Comparison of ENCODE assay signal across 11 cellular contexts in genomic region chr10:48493083-48493871, GRCh38.
DNase-seq lines count a peak whose midpoint lies in the region; ATAC-seq lines count a peak whose summit lies in the region.
"Had no signal": no experiment of that assay in that cellular context is flagged by ENCODE, and none has a peak within 500 bp of the region (broad histone marks: within the 10 kb centered on the region; RNA-seq: fewer than 3 reads in every experiment).

No MANE protein-coding gene starts in this region.

- H4K91ac ChIP-seq in neuronal stem cell (ENCODE audit: low read depth, low read length, poor library complexity), result no peak overlapping the region

- H3K36me3 Mint-ChIP-seq in activated T-helper 2 cell treated with anti-CD3 and anti-CD28 coated beads, Interferon-gamma antibody, Interleukin-2, Interleukin-4, amounts not matched to agents 10 μg/mL and 5 μg/mL and 100 μg/mL, durations not matched to agents 14 hours and 24 hours and 36 hours (ENCODE audit: low read depth), result no peaks in the 10 kb centered on the region
- H3K36me3 Mint-ChIP-seq in activated T-helper 17 cell treated with anti-CD3 and anti-CD28 coated beads, Interleukin-2, amount 50 U/mL, for 72 hours (ENCODE audit: low read depth), result no peaks in the 10 kb centered on the region

- H3K27ac ChIP-seq in neuronal stem cell (replicated peaks; ENCODE audit: low read length), result no peak overlapping the region
- H3K27ac ChIP-seq: body of pancreas had no signal

- no peak overlapping the region for H3K4me2 ChIP-seq in neuronal stem cell (ENCODE audit: insufficient read depth, low read length, poor library complexity, severe bottlenecking)

- H3K4me3 ChIP-seq in neuronal stem cell (ENCODE audit: low read length in 2 of 2), result no peak overlapping the region
- H3K4me3 ChIP-seq: body of pancreas, mucosa of descending colon had no signal

- WGBS in neuronal stem cell (ENCODE audit: extremely low coverage in 2 of 2, insufficient read length in 2 of 2, insufficient replicate concordance in 1 of 2), 2 donors, result no CpG with 5 or more reads among the region's 16 CpGs

- H3K23ac ChIP-seq in neuronal stem cell (ENCODE audit: low read depth, low read length, poor library complexity), result peak overlapping the region; percentile 82

- no peaks in the 10 kb centered on the region for H3K9me3 ChIP-seq in neuronal stem cell (replicated peaks in 1 of 2; ENCODE audit: control insufficient read depth in 2 of 2, insufficient read depth in 1 of 2, low read depth in 1 of 2, low read length in 2 of 2)
- H3K9me3 ChIP-seq: body of pancreas, mucosa of descending colon had no signal

- H3K36me3 ChIP-seq in neuronal stem cell (replicated peaks in 1 of 2; ENCODE audit: control insufficient read depth in 2 of 2, insufficient read depth in 2 of 2, low read length in 2 of 2), result no peaks in the 10 kb centered on the region

- H3K14ac ChIP-seq in neuronal stem cell (ENCODE audit: low read length), result peak overlapping the region; percentile 10

- no peak overlapping the region for H3K4ac ChIP-seq in neuronal stem cell (ENCODE audit: low read length)

- no peak overlapping the region for H2BK120ac ChIP-seq in neuronal stem cell (ENCODE audit: low read depth, low read length)

- peaks cover 0 to 15% (median 0%) of the 10 kb centered on the region in 3 experiments for H3K27me3 ChIP-seq in neuronal stem cell (ENCODE audit: control insufficient read depth in 3 of 3, insufficient read depth in 3 of 3, low read depth in 1 of 3, low read length in 3 of 3)
- H3K27me3 ChIP-seq: body of pancreas had no signal

- no peaks in the 10 kb centered on the region for H3K4me1 ChIP-seq in neuronal stem cell (ENCODE audit: control insufficient read depth in 2 of 2, insufficient read depth in 1 of 2, low read depth in 1 of 2, low read length in 2 of 2)
- H3K4me1 ChIP-seq: body of pancreas had no signal

- no peak overlapping the region for H3K4me3 Mint-ChIP-seq in activated T-helper 2 cell treated with anti-CD3 and anti-CD28 coated beads, Interferon-gamma antibody, Interleukin-2, Interleukin-4, amounts not matched to agents 10 μg/mL and 5 μg/mL and 100 μg/mL, durations not matched to agents 14 hours and 24 hours and 36 hours (ENCODE audit: low read depth)
- H3K4me3 Mint-ChIP-seq in activated T-helper 17 cell treated with anti-CD3 and anti-CD28 coated beads, Interleukin-2, amount 50 U/mL, for 72 hours, result no peak overlapping the region
- H3K4me3 Mint-ChIP-seq: activated CD4-positive, alpha-beta T cell treated with anti-CD3 and anti-CD28 coated beads, Interleukin-2, amount 10 ng/mL, durations not matched to agents 7 days and 5 days had no signal

- intact Hi-C loops in activated T-helper 2 cell treated with anti-CD3 and anti-CD28 coated beads, Interferon-gamma antibody, Interleukin-2, Interleukin-4, amounts not matched to agents 10 μg/mL and 5 μg/mL and 100 μg/mL, durations not matched to agents 14 hours and 24 hours and 36 hours (cut with micrococcal nuclease), result no loop called here

- H2AFZ ChIP-seq in neuronal stem cell (ENCODE audit: low read length), result no peak overlapping the region

- no peak overlapping the region for H3K27ac Mint-ChIP-seq in activated T-helper 2 cell treated with anti-CD3 and anti-CD28 coated beads, Interferon-gamma antibody, Interleukin-2, Interleukin-4, amounts not matched to agents 10 μg/mL and 5 μg/mL and 100 μg/mL, durations not matched to agents 14 hours and 24 hours and 36 hours
- no peak overlapping the region for H3K27ac Mint-ChIP-seq in activated T-helper 17 cell treated with anti-CD3 and anti-CD28 coated beads, Interleukin-2, amount 50 U/mL, for 72 hours

- H3K18ac ChIP-seq in neuronal stem cell (ENCODE audit: low read length), result peak overlapping the region; percentile 22

- H2BK5ac ChIP-seq in neuronal stem cell (ENCODE audit: low read length), result no peak overlapping the region

- H2BK12ac ChIP-seq in neuronal stem cell (ENCODE audit: low read length), result no peak overlapping the region

- no peaks in the 10 kb centered on the region for H3K9me3 Mint-ChIP-seq in activated T-helper 2 cell treated with anti-CD3 and anti-CD28 coated beads, Interferon-gamma antibody, Interleukin-2, Interleukin-4, amounts not matched to agents 10 μg/mL and 5 μg/mL and 100 μg/mL, durations not matched to agents 14 hours and 24 hours and 36 hours
- H3K9me3 Mint-ChIP-seq in activated T-helper 17 cell treated with anti-CD3 and anti-CD28 coated beads, Interleukin-2, amount 50 U/mL, for 72 hours, result no peaks in the 10 kb centered on the region
- H3K9me3 Mint-ChIP-seq: activated CD4-positive, alpha-beta T cell treated with anti-CD3 and anti-CD28 coated beads, Interleukin-2, amount 10 ng/mL, durations not matched to agents 7 days and 5 days had no signal

- H2AK5ac ChIP-seq in neuronal stem cell (ENCODE audit: low read depth, low read length), result peak overlapping the region; percentile 31

- DNase-seq in NCI-H1105 treated with DMSO at 0.1 percent for 48 hours (lab: John Stamatoyannopoulos, UW) (peak; percentile 36), neuronal stem cell (ENCODE audit: low spot score) (no peak), NCI-H1930 (lab: John Stamatoyannopoulos, UW) (no peak), SHP77 treated with DMSO at 0.1 percent for 48 hours (lab: John Stamatoyannopoulos, UW) (no peak)
- DNase-seq in activated T-helper 2 cell treated with anti-CD3 and anti-CD28 coated beads, Interferon-gamma antibody, Interleukin-2, Interleukin-4, amounts not matched to agents 10 μg/mL and 5 μg/mL and 100 μg/mL, durations not matched to agents 14 hours and 24 hours and 36 hours (ENCODE audit: low spot score), result peak; percentile 4
- DNase-seq: mucosa of descending colon; NK-92 treated with Interleukin-12 subunit alpha and Interleukin-12 subunit beta, amount 100 ng/mL, for 24 hours had no signal

- peak; percentile 61 for ATAC-seq in GM21367 (IDR thresholded peaks at IDR 0.05; ENCODE audit: unreplicated experiment)
- no peak for ATAC-seq in activated T-helper 17 cell treated with anti-CD3 and anti-CD28 coated beads, Interleukin-2, amount 50 U/mL, for 72 hours (replicated peaks)
- ATAC-seq: body of pancreas, mucosa of descending colon had no signal

- H3K9ac ChIP-seq in neuronal stem cell (ENCODE audit: low read depth, low read length, poor library complexity), result peak overlapping the region; percentile 30

- H3K79me1 ChIP-seq in neuronal stem cell (ENCODE audit: low read depth, low read length), result no peaks in the 10 kb centered on the region

- no peak overlapping the region for H4K8ac ChIP-seq in neuronal stem cell (ENCODE audit: low read depth, low read length)

- H3K27me3 Mint-ChIP-seq in activated T-helper 2 cell treated with anti-CD3 and anti-CD28 coated beads, Interferon-gamma antibody, Interleukin-2, Interleukin-4, amounts not matched to agents 10 μg/mL and 5 μg/mL and 100 μg/mL, durations not matched to agents 14 hours and 24 hours and 36 hours (ENCODE audit: low read depth), result peaks cover 16% of the 10 kb centered on the region
- peaks cover 34% of the 10 kb centered on the region for H3K27me3 Mint-ChIP-seq in activated T-helper 17 cell treated with anti-CD3 and anti-CD28 coated beads, Interleukin-2, amount 50 U/mL, for 72 hours

- no peak overlapping the region for H2BK15ac ChIP-seq in neuronal stem cell (ENCODE audit: low read length)

- peaks cover 9% of the 10 kb centered on the region for H3K4me1 Mint-ChIP-seq in activated T-helper 2 cell treated with anti-CD3 and anti-CD28 coated beads, Interferon-gamma antibody, Interleukin-2, Interleukin-4, amounts not matched to agents 10 μg/mL and 5 μg/mL and 100 μg/mL, durations not matched to agents 14 hours and 24 hours and 36 hours (ENCODE audit: low read depth)
- peaks cover 9% of the 10 kb centered on the region for H3K4me1 Mint-ChIP-seq in activated T-helper 17 cell treated with anti-CD3 and anti-CD28 coated beads, Interleukin-2, amount 50 U/mL, for 72 hours

Comparison
In these comparisons a context has a peak if more than half of its experiments do, and no peak if none do; other contexts are left out.
1. DNase-seq: peak in NCI-H1105 treated with DMSO at 0.1 percent for 48 hours (single experiment) and activated T-helper 2 cell treated with anti-CD3 and anti-CD28 coated beads, Interferon-gamma antibody, Interleukin-2, Interleukin-4, amounts not matched to agents 10 μg/mL and 5 μg/mL and 100 μg/mL, durations not matched to agents 14 hours and 24 hours and 36 hours (single experiment); none in neuronal stem cell (single experiment), NCI-H1930 (0 of 2) and SHP77 treated with DMSO at 0.1 percent for 48 hours (single experiment).